ENCODE assay signal across 19 cellular contexts in genomic region chr9:88998506-88998905, GRCh38. TPM values are rescaled to one million over a fixed set of nuclear protein-coding genes. Genes with fewer than 3 reads are reported as not detected.
DNase-seq lines count a peak whose midpoint lies in the region; ATAC-seq, FAIRE-seq and TF ChIP-seq lines count a peak whose summit lies in the region.
"Had no signal": no experiment of that assay in that cellular context is flagged by ENCODE, and none has a peak within 500 bp of the region (broad histone marks: within the 10 kb centered on the region; RNA-seq: fewer than 3 reads in every experiment).

No MANE protein-coding gene starts in this region.

- H3K36me3 ChIP-seq in kidney (ENCODE audit: control insufficient read depth in 1 of 2, insufficient read depth in 2 of 2, low read length in 2 of 2), result peaks cover 0 to 3% of the 10 kb centered on the region in 2 donors
- H3K36me3 ChIP-seq: cardiac muscle cell had no signal

- peak overlapping the region; percentile 78 for H3K27ac Mint-ChIP-seq in type B pancreatic cell
- H3K27ac Mint-ChIP-seq: activated CD4-positive, alpha-beta memory T cell treated with anti-CD3 and anti-CD28 coated beads, Interleukin-2, amount 10 ng/mL, durations not matched to agents 7 days and 5 days had no signal

- peak; percentile 3 for ATAC-seq in Right ventricle myocardium superior (ENCODE audit: poor library complexity)
- no peak for ATAC-seq in Right ventricle myocardium inferior
- no peak for ATAC-seq in HG03521 (IDR thresholded peaks at IDR 0.05; ENCODE audit: unreplicated experiment)
- ATAC-seq: HCT116 had no signal

- peak overlapping the region; percentile 43 to 65 for H3K27ac ChIP-seq in kidney (ENCODE audit: low read depth in 2 of 2, low read length in 2 of 2)
- H3K27ac ChIP-seq: cardiac muscle cell had no signal

- H3K4me3 Mint-ChIP-seq in type B pancreatic cell, result peak overlapping the region; percentile 66
- H3K4me3 Mint-ChIP-seq: activated CD4-positive, alpha-beta memory T cell treated with anti-CD3 and anti-CD28 coated beads, Interleukin-2, amount 10 ng/mL, durations not matched to agents 7 days and 5 days had no signal

- intact Hi-C loops in Right ventricle myocardium superior (cut with DNase I) (no loop called here), Right ventricle myocardium inferior (cut with DNase I) (loop anchor here (2.0 kb wide), 3 partner anchors 50 to 184 kb away; no protein-coding TSS in a partner anchor), kidney (cut with DNase I) (no loop called here)

- H3K9me3 Mint-ChIP-seq in type B pancreatic cell, result no peaks in the 10 kb centered on the region
- H3K9me3 Mint-ChIP-seq: activated CD4-positive, alpha-beta memory T cell treated with anti-CD3 and anti-CD28 coated beads, Interleukin-2, amount 10 ng/mL, durations not matched to agents 7 days and 5 days had no signal

- H3K4me3 ChIP-seq in cardiac fibroblast (replicated peaks in 1 of 2; ENCODE audit: low read depth in 2 of 2, low read length in 2 of 2) (no peak overlapping the region), kidney (ENCODE audit: low read length in 2 of 2) (no peak overlapping the region)
- H3K4me3 ChIP-seq: cardiac muscle cell, lung had no signal

- H3K27me3 Mint-ChIP-seq in type B pancreatic cell, result peaks cover 11% of the 10 kb centered on the region

- DNase-seq in Right ventricle myocardium superior (no peak), Right ventricle myocardium inferior (ENCODE audit: missing footprints) (no peak), cardiac fibroblast (ENCODE audit: low read depth in 2 of 2) (peak; percentile 43 to 56), kidney (no peak), type B pancreatic cell (ENCODE audit: extremely low spot score, unreplicated experiment) (no peak), NCI-H82 (lab: John Stamatoyannopoulos, UW) (no peak), amygdala (lab: John Stamatoyannopoulos, UW) (no peak)
- DNase-seq: activated CD4-positive, alpha-beta memory T cell treated with anti-CD3 and anti-CD28 coated beads, Interleukin-2, amount 10 ng/mL, durations not matched to agents 7 days and 5 days; activated gamma-delta T cell; NCI-H1930; NCI-H774; SHP77; small intestine; T1000 had no signal

- peaks cover 0 to 10% of the 10 kb centered on the region in 2 donors for H3K4me1 ChIP-seq in kidney (ENCODE audit: control insufficient read depth in 1 of 2, insufficient read depth in 1 of 2, low read depth in 1 of 2, low read length in 2 of 2)

- H3K4me1 Mint-ChIP-seq in type B pancreatic cell (ENCODE audit: unreplicated experiment), result peaks cover 37% of the 10 kb centered on the region
- H3K4me1 Mint-ChIP-seq: activated CD4-positive, alpha-beta memory T cell treated with anti-CD3 and anti-CD28 coated beads, Interleukin-2, amount 10 ng/mL, durations not matched to agents 7 days and 5 days had no signal

- H3K36me3 Mint-ChIP-seq in type B pancreatic cell, result peaks cover 35% of the 10 kb centered on the region

- H3K9me3 ChIP-seq in kidney (ENCODE audit: control insufficient read depth in 1 of 2, low read length in 2 of 2), result no peaks in the 10 kb centered on the region

- no peak for FAIRE-seq in kidney (lab: Jason Lieb, UNC)
- FAIRE-seq: D721Med, small intestine had no signal

- H3K9ac ChIP-seq in kidney (ENCODE audit: low read length in 2 of 2), result peak overlapping the region in 1 of 2 donors; percentile 5

- TF ChIP-seq CTCF in cardiac fibroblast (IDR thresholded peaks at IDR 0.05; ENCODE audit: low read depth, low read length) (no peak), kidney (IDR thresholded peaks at IDR 0.05; ENCODE audit: borderline replicate concordance, extremely low read depth, insufficient read depth) (no peak), type B pancreatic cell (conservative IDR thresholded peaks at IDR 0.05) (no peak)

RNA-seq across cellular contexts. Expression of gene S1PR3, which starts 7.2 kb away (rescaled TPM):
- 28.2 TPM for total RNA-seq in Right ventricle myocardium superior
- total RNA-seq in Right ventricle myocardium inferior, result 27.5 TPM
- total RNA-seq in kidney, result 36.4 TPM
- polyA plus RNA-seq in kidney (ENCODE audit: insufficient read depth, low read depth, low replicate concordance), result 12.4 TPM
- total RNA-seq in type B pancreatic cell (ENCODE audit: low replicate concordance), result 9.3 and 37.9 TPM in 2 replicates
- total RNA-seq: activated CD4-positive, alpha-beta memory T cell treated with anti-CD3 and anti-CD28 coated beads, Interleukin-2, amount 10 ng/mL, durations not matched to agents 7 days and 5 days had no signal

Comparison
In these comparisons a context has a peak if more than half of its experiments do, and no peak if none do; other contexts are left out.
1. DNase-seq: peak in cardiac fibroblast (2 of 2); none in Right ventricle myocardium superior (single experiment), Right ventricle myocardium inferior (single experiment), kidney (single experiment), type B pancreatic cell (single experiment), NCI-H82 (single experiment) and amygdala (0 of 56).